ENCODE assay signal across 1 cellular context in the genomic region with DNA sequence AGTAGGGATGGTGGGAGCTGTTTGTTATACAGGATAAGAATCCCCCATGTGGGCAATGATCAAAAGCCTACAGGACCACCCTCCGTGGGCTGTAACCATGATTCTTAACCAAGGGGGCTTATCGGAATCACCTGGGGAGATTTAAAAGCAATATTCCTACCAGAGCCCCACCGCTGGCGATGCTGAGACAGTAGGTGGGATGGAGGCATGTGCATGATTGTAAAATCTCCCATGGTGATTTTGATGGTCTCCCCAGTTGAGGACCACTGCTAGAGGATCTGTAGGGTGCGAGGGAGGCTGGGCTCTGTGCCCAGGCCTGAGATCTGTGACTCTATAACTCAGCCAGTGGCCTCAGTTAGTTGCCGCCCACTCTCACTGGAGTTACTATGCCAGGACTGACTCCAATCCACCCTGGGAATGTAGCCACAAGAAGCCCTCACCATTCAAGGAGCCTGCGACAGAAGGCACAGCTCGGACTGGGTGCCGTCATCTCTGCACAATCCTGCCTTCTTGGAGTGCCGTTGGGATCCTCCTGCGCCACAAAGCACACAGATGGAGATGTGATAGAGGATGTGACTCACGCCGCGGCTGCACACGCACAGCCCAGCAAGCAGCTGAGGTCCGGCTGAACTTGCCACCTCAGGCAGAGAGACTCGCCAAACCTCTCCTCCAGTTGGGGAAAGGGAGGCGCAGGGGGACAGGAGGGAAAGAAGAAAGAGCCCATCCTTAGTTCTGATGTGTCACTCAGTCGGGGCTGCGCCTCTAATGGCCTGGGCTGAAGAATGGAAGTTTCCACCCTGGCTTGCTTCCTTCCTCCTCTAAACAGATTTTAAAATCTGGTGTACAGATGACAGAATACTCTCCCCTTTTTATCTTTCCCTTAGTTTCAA.
TF ChIP-seq lines count a peak whose summit lies in the region.

No MANE protein-coding gene starts in this region.

TF ChIP-seq in H1, 55 proteins besides CTCF, POLR2A, EP300 and RAD21:
- TF ChIP-seq ZNF274 (IDR thresholded peaks at IDR 0.05; ENCODE audit: borderline replicate concordance, extremely low read depth, low read length), result no peak
- no peak for TF ChIP-seq JUN (IDR thresholded peaks at IDR 0.05; ENCODE audit: low read depth, low read length)
- TF ChIP-seq RNF2 (IDR thresholded peaks at IDR 0.05; ENCODE audit: borderline replicate concordance, low read depth, low read length, missing control alignments, poor library complexity, severe bottlenecking), result no peak
- TF ChIP-seq CHD2 (IDR thresholded peaks at IDR 0.05; ENCODE audit: low read length), result no peak
- no peak for TF ChIP-seq CEBPB (IDR thresholded peaks at IDR 0.05; ENCODE audit: low read depth, low read length)
- no peak for TF ChIP-seq RXRA (IDR thresholded peaks at IDR 0.05; ENCODE audit: insufficient read depth, low read depth, low read length)
- no peak for TF ChIP-seq SIRT6 (IDR thresholded peaks at IDR 0.05; ENCODE audit: low read length)
- TF ChIP-seq YY1 (IDR thresholded peaks at IDR 0.05; ENCODE audit: low read depth, low read length), result no peak
- no peak for TF ChIP-seq SIN3A (conservative IDR thresholded peaks at IDR 0.05 in 1 of 2, IDR thresholded peaks at IDR 0.05 in 1 of 2; ENCODE audit: low read depth in 1 of 2, low read length in 2 of 2)
- TF ChIP-seq NANOG (IDR thresholded peaks at IDR 0.05; ENCODE audit: insufficient read depth, low read depth, low read length, poor library complexity, severe bottlenecking), result no peak
- TF ChIP-seq, protein P1, sequence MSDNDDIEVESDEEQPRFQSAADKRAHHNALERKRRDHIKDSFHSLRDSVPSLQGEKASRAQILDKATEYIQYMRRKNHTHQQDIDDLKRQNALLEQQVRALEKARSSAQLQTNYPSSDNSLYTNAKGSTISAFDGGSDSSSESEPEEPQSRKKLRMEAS (IDR thresholded peaks at IDR 0.05), result no peak
- TF ChIP-seq, protein P2, sequence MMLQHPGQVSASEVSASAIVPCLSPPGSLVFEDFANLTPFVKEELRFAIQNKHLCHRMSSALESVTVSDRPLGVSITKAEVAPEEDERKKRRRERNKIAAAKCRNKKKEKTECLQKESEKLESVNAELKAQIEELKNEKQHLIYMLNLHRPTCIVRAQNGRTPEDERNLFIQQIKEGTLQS (IDR thresholded peaks at IDR 0.05; ENCODE audit: insufficient read depth, low read depth, low read length), result no peak
- TF ChIP-seq MAFK (IDR thresholded peaks at IDR 0.05; ENCODE audit: low read depth, low read length), result no peak
